ENCODE assay signal across 8 cellular contexts in the genomic region with DNA sequence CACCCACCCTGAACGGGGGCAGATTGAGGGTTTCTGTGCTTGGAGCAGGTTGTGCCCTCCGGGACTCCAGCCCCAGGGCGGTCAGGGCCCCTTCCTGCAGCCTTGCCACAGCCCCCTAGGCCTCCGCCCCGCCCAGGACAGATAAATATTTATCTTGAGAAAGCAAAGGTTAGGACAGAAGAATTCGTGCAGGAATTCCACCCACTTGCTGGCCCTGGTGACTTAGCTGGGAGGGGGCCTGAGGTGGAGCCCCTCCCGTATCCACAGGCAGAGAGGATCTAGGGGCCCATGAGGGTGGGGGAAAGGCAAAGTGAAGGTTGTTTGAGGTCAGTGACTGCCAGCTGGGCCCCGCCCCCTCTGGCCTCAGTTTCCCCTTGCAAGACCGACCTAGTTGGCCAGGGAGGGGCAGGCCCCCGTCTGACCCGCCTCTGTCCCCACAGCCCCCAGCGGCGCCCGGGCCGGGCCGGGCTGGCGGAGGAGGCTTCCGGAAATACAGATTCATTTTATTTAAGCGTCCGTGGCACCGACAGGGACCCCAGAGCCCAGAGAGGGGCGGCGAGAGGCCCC. TPM values are rescaled to one million over a fixed set of nuclear protein-coding genes. Genes with fewer than 3 reads are reported as not detected.
DNase-seq lines count a peak whose midpoint lies in the region; ATAC-seq, FAIRE-seq and TF ChIP-seq lines count a peak whose summit lies in the region.

No MANE protein-coding gene starts in this region.

- no peak for DNase-seq in activated CD4-positive, alpha-beta T cell treated with anti-CD3 and anti-CD28 coated beads, Interleukin-2, amount 10 ng/mL, durations not matched to agents 7 days and 5 days
- no peak for DNase-seq in activated CD4-positive, alpha-beta T cell treated with anti-CD3 and anti-CD28 coated beads, Interleukin-2, amount 50 U/mL, for 1 hour
- peak; percentile 80 for DNase-seq in astrocyte (ENCODE audit: low read depth)
- DNase-seq in right lobe of liver: peak in 1 of 3 donors; percentile 81
- DNase-seq in thyroid gland: no peak
- DNase-seq in NCI-H345 (lab: John Stamatoyannopoulos, UW): no peak
- DNase-seq in LoVo (ENCODE audit: low spot score): no peak

- H3K9me3 ChIP-seq in astrocyte (ENCODE audit: insufficient read depth, low read depth, low read length): no peaks in the 10 kb centered on the region
- no peaks in the 10 kb centered on the region for H3K9me3 ChIP-seq in right lobe of liver
- H3K9me3 ChIP-seq in thyroid gland: no peaks in the 10 kb centered on the region

- H3K79me2 ChIP-seq in astrocyte (ENCODE audit: insufficient read depth, low read length): peaks cover 76% of the 10 kb centered on the region

- no peak for TF ChIP-seq CTCF in astrocyte (IDR thresholded peaks at IDR 0.05; ENCODE audit: insufficient read depth, low read depth, low read length)
- TF ChIP-seq CTCF in right lobe of liver (IDR thresholded peaks at IDR 0.05): no peak
- no peak for TF ChIP-seq CTCF in thyroid gland (IDR thresholded peaks at IDR 0.05)

- H3K9ac ChIP-seq in astrocyte (ENCODE audit: low read length): peak overlapping the region; percentile 88

- H3K4me2 ChIP-seq in astrocyte (ENCODE audit: low read length): peak overlapping the region; percentile 100

- FAIRE-seq in astrocyte (lab: Jason Lieb, UNC): no peak

- peak overlapping the region; percentile 95 for H3K4me3 Mint-ChIP-seq in activated CD4-positive, alpha-beta T cell treated with anti-CD3 and anti-CD28 coated beads, Interleukin-2, amount 10 ng/mL, durations not matched to agents 7 days and 5 days
- H3K4me3 Mint-ChIP-seq in astrocyte (ENCODE audit: unreplicated experiment): peak overlapping the region; percentile 57

- H2AFZ ChIP-seq in astrocyte (ENCODE audit: low read depth, low read length): no peak overlapping the region

- H3K27ac ChIP-seq in astrocyte (ENCODE audit: low read depth, low read length): peak overlapping the region; percentile 89
- H3K27ac ChIP-seq in right lobe of liver: peak overlapping the region; percentile 76 to 97 (median 94)
- H3K27ac ChIP-seq in thyroid gland: peak overlapping the region; percentile 84 to 99 (median 98)

- peaks cover 67% of the 10 kb centered on the region for H4K20me1 ChIP-seq in astrocyte (ENCODE audit: insufficient read depth, low read length)

- H3K36me3 ChIP-seq in astrocyte (ENCODE audit: insufficient read depth, low read length) (peaks cover 24% of the 10 kb centered on the region), right lobe of liver (peaks cover 17 to 52% (median 29%) of the 10 kb centered on the region in 4 donors), thyroid gland (peaks cover 56 to 66% of the 10 kb centered on the region in 2 donors)

- intact Hi-C loops in right lobe of liver (cut with DNase I): no loop called here
- intact Hi-C loops in thyroid gland (cut with DNase I): no loop called here

- peaks cover 39% of the 10 kb centered on the region for H3K36me3 Mint-ChIP-seq in activated CD4-positive, alpha-beta T cell treated with anti-CD3 and anti-CD28 coated beads, Interleukin-2, amount 10 ng/mL, durations not matched to agents 7 days and 5 days (ENCODE audit: low read depth)
- H3K36me3 Mint-ChIP-seq in astrocyte (ENCODE audit: low read depth, unreplicated experiment): peaks cover 6% of the 10 kb centered on the region

- H3K4me3 ChIP-seq in astrocyte (ENCODE audit: insufficient read depth, low read depth, low read length) (peak overlapping the region; percentile 48), right lobe of liver (peak overlapping the region; percentile 74 to 92 (median 86)), thyroid gland (replicated peaks in 1 of 3) (peak overlapping the region in 1 of 3 donors; percentile 83)

- H3K27me3 ChIP-seq in astrocyte (ENCODE audit: insufficient read depth, low read length): no peaks in the 10 kb centered on the region
- no peaks in the 10 kb centered on the region for H3K27me3 ChIP-seq in right lobe of liver
- H3K27me3 ChIP-seq in thyroid gland: no peaks in the 10 kb centered on the region

- CTCF ChIA-PET in activated CD4-positive, alpha-beta T cell treated with anti-CD3 and anti-CD28 coated beads, Interleukin-2, amount 10 ng/mL, durations not matched to agents 7 days and 5 days (lab: Charles Lee): interaction anchor here (6.6 to 7.3 kb wide), 2 partner anchors 10 to 12 kb away, joined by 65 to 105 read pairs; partner anchors contain the start of gene CIRBP

- ATAC-seq in right lobe of liver (peak; percentile 0 to 5 (median 2)), GM19328 (IDR thresholded peaks at IDR 0.05; ENCODE audit: unreplicated experiment) (no peak)

- H3K27me3 Mint-ChIP-seq in activated CD4-positive, alpha-beta T cell treated with anti-CD3 and anti-CD28 coated beads, Interleukin-2, amount 10 ng/mL, durations not matched to agents 7 days and 5 days: no peaks in the 10 kb centered on the region
- no peaks in the 10 kb centered on the region for H3K27me3 Mint-ChIP-seq in astrocyte (ENCODE audit: low read depth, unreplicated experiment)

- POLR2A ChIA-PET in activated CD4-positive, alpha-beta T cell treated with anti-CD3 and anti-CD28 coated beads, Interleukin-2, amount 10 ng/mL, durations not matched to agents 7 days and 5 days (lab: Charles Lee): interaction anchor here (0.6 to 1.3 kb wide), 3 partner anchors 12 to 16 kb away, joined by 4 to 6 read pairs (median 6); partner anchors contain the start of genes ATP5F1D and CIRBP

- peaks cover 32% of the 10 kb centered on the region for H3K4me1 Mint-ChIP-seq in activated CD4-positive, alpha-beta T cell treated with anti-CD3 and anti-CD28 coated beads, Interleukin-2, amount 10 ng/mL, durations not matched to agents 7 days and 5 days
- H3K4me1 Mint-ChIP-seq in astrocyte (ENCODE audit: low read depth, unreplicated experiment): peaks cover 10% of the 10 kb centered on the region

- H3K4me1 ChIP-seq in astrocyte (ENCODE audit: insufficient read depth, low read length) (peaks cover 43% of the 10 kb centered on the region), right lobe of liver (peaks cover 0 to 62% (median 22%) of the 10 kb centered on the region in 4 donors), thyroid gland (peaks cover 35 to 68% of the 10 kb centered on the region in 2 donors)

- whole genome bisulfite sequencing in right lobe of liver (ENCODE audit: insufficient coverage, low coverage, low lambda C conversion rate, missing lambda C conversion rate): 0% methylated on average over 4 of the region's 23 CpGs
- 36 to 42% methylated on average over 9 to 17 of the region's 23 CpGs for WGBS in thyroid gland, 2 donors

- peak overlapping the region; percentile 73 for H3K27ac Mint-ChIP-seq in activated CD4-positive, alpha-beta T cell treated with anti-CD3 and anti-CD28 coated beads, Interleukin-2, amount 10 ng/mL, durations not matched to agents 7 days and 5 days
- H3K27ac Mint-ChIP-seq in astrocyte (ENCODE audit: unreplicated experiment): peak overlapping the region; percentile 87

- no peaks in the 10 kb centered on the region for H3K9me3 Mint-ChIP-seq in activated CD4-positive, alpha-beta T cell treated with anti-CD3 and anti-CD28 coated beads, Interleukin-2, amount 10 ng/mL, durations not matched to agents 7 days and 5 days
- no peaks in the 10 kb centered on the region for H3K9me3 Mint-ChIP-seq in astrocyte (ENCODE audit: unreplicated experiment)

- no peak for TF ChIP-seq POLR2A in right lobe of liver (IDR thresholded peaks at IDR 0.05)
- TF ChIP-seq POLR2A in thyroid gland (IDR thresholded peaks at IDR 0.05): no peak

RNA-seq across cellular contexts. Expression of gene MIDN, which starts 5.2 kb away (rescaled TPM):
- 10 to 100 TPM; 58.0 to 65.7 TPM for total RNA-seq in activated CD4-positive, alpha-beta T cell treated with anti-CD3 and anti-CD28 coated beads, Interleukin-2, amount 10 ng/mL, durations not matched to agents 7 days and 5 days
- 119 and 141 TPM in 2 replicates for total RNA-seq in astrocyte
- 10 to 100 TPM; 22.3 to 55.1 (median 29.3) TPM for total RNA-seq in right lobe of liver
- 10 to 100 TPM; 16.2 to 89.2 (median 17.9) TPM for total RNA-seq in thyroid gland

RNA-seq across cellular contexts. Expression of gene ATP5F1D, which starts 12.0 kb away (rescaled TPM):
- 100 to 1,000 TPM; 151 to 166 TPM for total RNA-seq in activated CD4-positive, alpha-beta T cell treated with anti-CD3 and anti-CD28 coated beads, Interleukin-2, amount 10 ng/mL, durations not matched to agents 7 days and 5 days
- total RNA-seq in astrocyte: 154 and 170 TPM in 2 replicates
- 100 to 1,000 TPM in 5 of 6 experiments, 10 to 100 TPM in 1; 98.1 to 240 (median 137) TPM for total RNA-seq in right lobe of liver
- 100 to 1,000 TPM in 1 of 4 donors, 10 to 100 TPM in 3; 39.2 to 182 (median 83.0) TPM for total RNA-seq in thyroid gland

RNA-seq across cellular contexts. Expression of gene CIRBP, which starts 15.5 kb away (rescaled TPM):
- total RNA-seq in activated CD4-positive, alpha-beta T cell treated with anti-CD3 and anti-CD28 coated beads, Interleukin-2, amount 10 ng/mL, durations not matched to agents 7 days and 5 days: 100 to 1,000 TPM; 169 to 224 TPM
- total RNA-seq in astrocyte (184 and 215 TPM in 2 replicates), right lobe of liver (100 to 1,000 TPM in 2 of 6 experiments, 10 to 100 TPM in 4; 69.2 to 111 (median 89.5) TPM), thyroid gland (1,000 to 10,000 TPM in 2 of 4 donors, 100 to 1,000 TPM in 2; 679 to 1,194 (median 893) TPM)

RNA-seq across cellular contexts. Expression of gene CBARP, which starts 15.8 kb away (rescaled TPM):
- not detected for total RNA-seq in activated CD4-positive, alpha-beta T cell treated with anti-CD3 and anti-CD28 coated beads, Interleukin-2, amount 10 ng/mL, durations not matched to agents 7 days and 5 days
- total RNA-seq in astrocyte (18.8 and 19.8 TPM in 2 replicates), right lobe of liver (under 1 TPM; 0.15 to 0.62 (median 0.31) TPM), thyroid gland (1 to 10 TPM in 3 of 4 donors, under 1 TPM in 1; 0.73 to 3.2 (median 1.5) TPM)

RNA-seq across cellular contexts. Expression of gene FAM174C, which starts 21.7 kb away (rescaled TPM):
- 10 to 100 TPM; 47.8 to 51.5 TPM for total RNA-seq in activated CD4-positive, alpha-beta T cell treated with anti-CD3 and anti-CD28 coated beads, Interleukin-2, amount 10 ng/mL, durations not matched to agents 7 days and 5 days
- total RNA-seq in astrocyte (50.5 and 50.8 TPM in 2 replicates), right lobe of liver (100 to 1,000 TPM in 1 of 6 experiments, 10 to 100 TPM in 5; 34.0 to 103 (median 43.8) TPM), thyroid gland (100 to 1,000 TPM in 1 of 4 donors, 10 to 100 TPM in 3; 50.8 to 114 (median 64.6) TPM)
